21 cellular contexts compared by ENCODE assay signal in the genomic region with DNA sequence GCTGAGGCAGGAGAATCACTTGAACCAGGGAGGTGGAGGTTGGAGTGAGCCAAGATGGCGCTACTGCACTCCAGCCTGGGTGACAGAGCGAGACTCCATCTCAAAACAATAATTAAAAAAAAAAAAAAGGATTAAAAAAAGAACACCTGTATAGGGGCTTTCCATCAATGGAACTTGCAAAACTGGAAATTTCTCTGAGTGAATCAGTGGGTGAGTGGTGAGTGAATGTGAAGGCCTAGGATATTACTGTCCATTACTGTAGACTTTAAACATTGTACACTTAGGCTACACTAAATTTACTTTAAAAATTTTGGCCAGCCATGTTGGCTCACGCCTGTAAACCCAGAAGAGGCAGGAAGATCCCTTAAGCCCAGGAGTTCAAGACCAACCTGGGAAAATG. TPM values are rescaled to one million over a fixed set of nuclear protein-coding genes. Genes with fewer than 3 reads are reported as not detected.
"Had no signal": no experiment of that assay in that cellular context is flagged by ENCODE, and none has a peak within 500 bp of the region (broad histone marks: within the 10 kb centered on the region; RNA-seq: fewer than 3 reads in every experiment).

No MANE protein-coding gene starts in this region.

- ATAC-seq: Right ventricle myocardium inferior, SK-N-SH treated with all-trans-retinoic acid at 6 μM for 48 hours had no signal

- H3K36me3 ChIP-seq: MG63, Peyer's patch, SJCRH30 had no signal

- H3K27ac ChIP-seq: PC-9, Peyer's patch, SJCRH30 had no signal

- H3K4me1 ChIP-seq: Peyer's patch had no signal

- H3K4me2 ChIP-seq: PC-9 had no signal

- H3K27me3 ChIP-seq: MG63, Peyer's patch, SJCRH30 had no signal

- H3K9me3 ChIP-seq: MG63, Peyer's patch, SJCRH30 had no signal

- H3K4me3 ChIP-seq: MG63, PC-9, Peyer's patch, SJCRH30 had no signal

- DNase-seq: KBM-7, MG63, NCI-H1092 treated with DMSO at 0.1 percent for 48 hours, NCI-H1436, NCI-H187, NCI-H2029, NCI-H2081 treated with DMSO at 0.1 percent for 48 hours, NCI-H2171, NCI-H446, NCI-H510A, NCI-H524 treated with DMSO at 0.1 percent for 48 hours, NCI-H69, NCI-H774, Peyer's patch, SHP77 treated with DMSO at 0.1 percent for 48 hours had no signal

- H2AFZ ChIP-seq: PC-9 had no signal

RNA-seq across cellular contexts. Expression of gene FBLL1, which starts 48.5 kb away (rescaled TPM):
- total RNA-seq: HT-29, OCI-LY7, PC-9, Right ventricle myocardium inferior, SJCRH30 had no signal
